In genomic region chr1:162885265-162885664, GRCh38 we compare ENCODE assay signal across 35 cellular contexts. TPM values are rescaled to one million over a fixed set of nuclear protein-coding genes. Genes with fewer than 3 reads are reported as not detected.
"Had no signal": no experiment of that assay in that cellular context is flagged by ENCODE, and none has a peak within 500 bp of the region (broad histone marks: within the 10 kb centered on the region; RNA-seq: fewer than 3 reads in every experiment).

No MANE protein-coding gene starts in this region.

- H3K9me3 ChIP-seq: ascending aorta, MG63, Peyer's patch, SJSA1 had no signal

- H3K4me3 Mint-ChIP-seq: activated B cell treated with CpG ODN at 0.5 μM for 24 hours; activated CD4-positive, alpha-beta memory T cell treated with anti-CD3 and anti-CD28 coated beads for 36 hours; activated naive CD4-positive, alpha-beta T cell treated with anti-CD3 and anti-CD28 coated beads for 36 hours; activated T-cell treated with anti-CD3 and anti-CD28 coated beads, Interleukin-2, amount 50 U/mL, for 4 hours; activated T-helper 1 cell treated with anti-CD3 and anti-CD28 coated beads, Interleukin-12 subunit alpha, Interleukin-12 subunit beta, Interleukin-2, Interleukin-4 antibody, amounts not matched to agents 30 ng/mL and 10 ng/mL and 1 ng/mL, durations not matched to agents 14 hours and 24 hours and 36 hours; T-helper 1 cell treated with Interleukin-12 subunit alpha and Interleukin-12 subunit beta and Interleukin-4 antibody, amounts not matched to agents 30 μg/mL and 1 μg/mL, for 36 hours; T-helper 2 cell treated with Interferon-gamma antibody and Interleukin-4, amounts not matched to agents 5 μg/mL and 100 μg/mL, for 36 hours had no signal

- H3K9me3 Mint-ChIP-seq: activated B cell treated with CpG ODN at 0.5 μM for 24 hours; activated CD4-positive, alpha-beta memory T cell treated with anti-CD3 and anti-CD28 coated beads for 36 hours; activated naive CD4-positive, alpha-beta T cell treated with anti-CD3 and anti-CD28 coated beads for 36 hours; activated naive CD4-positive, alpha-beta T cell treated with anti-CD3 and anti-CD28 coated beads, Interleukin-2, amount 50 U/mL, for 72 hours; activated T-cell treated with anti-CD3 and anti-CD28 coated beads, Interleukin-2, amount 50 U/mL, for 4 hours; activated T-helper 1 cell treated with anti-CD3 and anti-CD28 coated beads, Interleukin-12 subunit alpha, Interleukin-12 subunit beta, Interleukin-2, Interleukin-4 antibody, amounts not matched to agents 30 ng/mL and 10 ng/mL and 1 ng/mL, durations not matched to agents 14 hours and 24 hours and 36 hours; T-helper 1 cell treated with Interleukin-12 subunit alpha and Interleukin-12 subunit beta and Interleukin-4 antibody, amounts not matched to agents 30 μg/mL and 1 μg/mL, for 36 hours; T-helper 2 cell treated with Interferon-gamma antibody and Interleukin-4, amounts not matched to agents 5 μg/mL and 100 μg/mL, for 36 hours had no signal

- H3K4me1 ChIP-seq: ascending aorta, Peyer's patch, SJSA1 had no signal

- H3K36me3 ChIP-seq: ascending aorta, MG63, Peyer's patch, SJSA1 had no signal

- H3K4me3 ChIP-seq: ascending aorta, MG63, Peyer's patch, SJSA1 had no signal

- H3K36me3 Mint-ChIP-seq: activated CD4-positive, alpha-beta memory T cell treated with anti-CD3 and anti-CD28 coated beads for 36 hours; activated naive CD4-positive, alpha-beta T cell treated with anti-CD3 and anti-CD28 coated beads, Interleukin-2, amount 50 U/mL, for 72 hours had no signal

- H3K27ac Mint-ChIP-seq: activated B cell treated with CpG ODN at 0.5 μM for 24 hours; activated CD4-positive, alpha-beta memory T cell treated with anti-CD3 and anti-CD28 coated beads for 36 hours; activated naive CD4-positive, alpha-beta T cell treated with anti-CD3 and anti-CD28 coated beads for 36 hours; activated naive CD4-positive, alpha-beta T cell treated with anti-CD3 and anti-CD28 coated beads, Interleukin-2, amount 50 U/mL, for 72 hours; activated T-helper 1 cell treated with anti-CD3 and anti-CD28 coated beads, Interleukin-12 subunit alpha, Interleukin-12 subunit beta, Interleukin-2, Interleukin-4 antibody, amounts not matched to agents 30 ng/mL and 10 ng/mL and 1 ng/mL, durations not matched to agents 14 hours and 24 hours and 36 hours; T-helper 1 cell treated with Interleukin-12 subunit alpha and Interleukin-12 subunit beta and Interleukin-4 antibody, amounts not matched to agents 30 μg/mL and 1 μg/mL, for 36 hours; T-helper 2 cell treated with Interferon-gamma antibody and Interleukin-4, amounts not matched to agents 5 μg/mL and 100 μg/mL, for 36 hours had no signal

- H3K4me1 Mint-ChIP-seq: activated B cell treated with CpG ODN at 0.5 μM for 24 hours had no signal

- H3K27me3 ChIP-seq: ascending aorta, MG63, Peyer's patch, SJSA1 had no signal

- H3K27ac ChIP-seq: ascending aorta, Peyer's patch, SJSA1 had no signal

- DNase-seq: activated B cell treated with CpG ODN at 0.5 μM for 24 hours; activated CD4-positive, alpha-beta memory T cell treated with anti-CD3 and anti-CD28 coated beads for 36 hours; activated CD4-positive, alpha-beta T cell treated with anti-CD3 and anti-CD28 coated beads for 4 hours; activated CD4-positive, alpha-beta T cell treated with anti-CD3 and anti-CD28 coated beads, Interleukin-2, amount 50 U/mL, for 1 hour; activated CD4-positive, CD25-positive, alpha-beta regulatory T cell treated with anti-CD3 and anti-CD28 coated beads, Interleukin-2, amount 50 U/mL, for 72 hours; activated CD8-positive, alpha-beta memory T cell treated with anti-CD3 and anti-CD28 coated beads, Interleukin-2, amount 50 U/mL, for 4 hours; activated gamma-delta T cell treated with Interleukin-2 at 50 U/mL for 16 hours; activated naive CD4-positive, alpha-beta T cell treated with anti-CD3 and anti-CD28 coated beads for 36 hours; activated T-cell treated with anti-CD3 and anti-CD28 coated beads for 4 hours; activated T-cell treated with anti-CD3 and anti-CD28 coated beads, Interleukin-2, amount 50 U/mL, for 4 hours; amygdala; Kasumi-1; KBM-7; MG63; NCI-H1048; NCI-H1105 treated with DMSO at 0.1 percent for 48 hours; NCI-H1436; NCI-H1694; NCI-H1930; NCI-H2081 treated with DMSO at 0.1 percent for 48 hours; NCI-H226; NCI-H446 treated with DMSO at 0.1 percent for 48 hours; NCI-H524; NCI-H69; NK-92 treated with Interleukin-12 subunit alpha and Interleukin-12 subunit beta, amount 100 ng/mL, for 24 hours; PC-3; Peyer's patch; RPMI8226; SHP77 treated with DMSO at 0.1 percent for 48 hours had no signal

RNA-seq across cellular contexts. Expression of gene CCDC190, which starts 24.3 kb away (rescaled TPM):
- total RNA-seq: activated B cell treated with CpG ODN at 0.5 μM for 24 hours; activated CD4-positive, alpha-beta memory T cell treated with anti-CD3 and anti-CD28 coated beads for 36 hours; activated naive CD4-positive, alpha-beta T cell treated with anti-CD3 and anti-CD28 coated beads for 36 hours; activated naive CD4-positive, alpha-beta T cell treated with anti-CD3 and anti-CD28 coated beads, Interleukin-2, amount 50 U/mL, for 72 hours; activated T-cell treated with anti-CD3 and anti-CD28 coated beads, Interleukin-2, amount 50 U/mL, for 4 hours; activated T-helper 1 cell treated with anti-CD3 and anti-CD28 coated beads, Interleukin-12 subunit alpha, Interleukin-12 subunit beta, Interleukin-2, Interleukin-4 antibody, amounts not matched to agents 30 ng/mL and 10 ng/mL and 1 ng/mL, durations not matched to agents 14 hours and 24 hours and 36 hours; Peyer's patch had no signal
